Comparison of ENCODE assay signal across 8 cellular contexts in the genomic region with DNA sequence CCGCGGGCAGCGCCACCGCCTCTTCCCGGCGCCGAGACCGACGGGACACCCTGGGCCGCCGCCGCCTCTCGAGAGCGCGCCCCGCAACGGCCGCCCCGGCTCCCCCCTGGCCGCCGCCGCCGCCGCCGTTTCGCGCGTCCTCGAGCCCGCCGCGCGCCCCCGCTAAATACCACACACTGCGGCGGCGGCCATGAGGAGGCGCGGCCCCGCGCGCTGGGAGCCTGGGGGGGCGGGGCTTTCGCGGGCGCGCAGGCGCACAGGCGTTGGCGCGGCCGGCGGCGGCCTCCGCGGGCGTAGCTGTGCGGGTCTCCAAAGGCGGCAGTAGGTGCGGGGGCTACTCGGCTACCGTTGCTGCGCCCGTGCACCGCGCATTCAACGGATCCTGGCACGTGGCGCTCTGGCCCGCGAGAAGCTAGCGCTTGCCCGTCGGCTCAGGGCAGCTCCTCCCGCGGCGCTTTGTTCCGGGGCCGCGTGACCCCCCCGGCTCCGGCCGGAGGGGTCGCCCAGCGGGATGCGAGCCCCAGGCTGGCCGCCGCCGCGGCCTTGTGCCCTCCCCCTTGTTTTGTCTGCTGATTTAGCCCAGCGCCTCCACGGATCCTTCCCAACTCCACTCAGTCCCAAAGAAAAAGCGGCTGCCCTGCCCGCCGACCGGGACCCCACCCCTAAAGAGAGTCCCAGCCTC. TPM values are rescaled to one million over a fixed set of nuclear protein-coding genes. Genes with fewer than 3 reads are reported as not detected.
DNase-seq lines count a peak whose midpoint lies in the region; ATAC-seq and TF ChIP-seq lines count a peak whose summit lies in the region.

A gene with protein sequence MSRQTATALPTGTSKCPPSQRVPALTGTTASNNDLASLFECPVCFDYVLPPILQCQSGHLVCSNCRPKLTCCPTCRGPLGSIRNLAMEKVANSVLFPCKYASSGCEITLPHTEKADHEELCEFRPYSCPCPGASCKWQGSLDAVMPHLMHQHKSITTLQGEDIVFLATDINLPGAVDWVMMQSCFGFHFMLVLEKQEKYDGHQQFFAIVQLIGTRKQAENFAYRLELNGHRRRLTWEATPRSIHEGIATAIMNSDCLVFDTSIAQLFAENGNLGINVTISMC (minus strand): TSS at position 142 of the 682 bp plus-strand sequence. CDS start 22,985 bp downstream, outside the sequence.

- no peaks in the 10 kb centered on the region for H4K20me1 ChIP-seq in OCI-LY1 (ENCODE audit: insufficient read depth, low read length)

- peak within 1 kb of the TSS; percentile 86 to 94 (median 91) for H3K27ac Mint-ChIP-seq in CD4-positive, CD25-positive, alpha-beta regulatory T cell

- peaks cover 17% of the 10 kb centered on the region for H3K4me1 ChIP-seq in CD4-positive, CD25-positive, alpha-beta regulatory T cell (ENCODE audit: control insufficient read depth, insufficient read depth, low read length, poor library complexity, severe bottlenecking)
- H3K4me1 ChIP-seq in OCI-LY1 (ENCODE audit: insufficient read depth, low read length, severe bottlenecking), result peaks cover 20% of the 10 kb centered on the region

- 0 out of 2 replicates have a peak within 1 kb of the TSS, but pooled peaks have one; percentile 36 for H2AFZ ChIP-seq in OCI-LY1 (ENCODE audit: low read length)

- peak; percentile 86 to 87 for ATAC-seq in CD4-positive, CD25-positive, alpha-beta regulatory T cell (ENCODE audit: low read depth in 2 of 2)
- ATAC-seq in GM19372 (IDR thresholded peaks at IDR 0.05; ENCODE audit: low read depth, unreplicated experiment) (peak; percentile 55), HG03520 (IDR thresholded peaks at IDR 0.05; ENCODE audit: unreplicated experiment) (peak; percentile 59)

- TF ChIP-seq CTCF in OCI-LY1 (IDR thresholded peaks at IDR 0.05; ENCODE audit: low read length) (no peak), epithelial cell of esophagus (IDR thresholded peaks at IDR 0.05; ENCODE audit: insufficient read depth, low read depth, low read length, missing control alignments) (no peak)

- peak; percentile 83 to 89 (median 84) for DNase-seq in CD4-positive, CD25-positive, alpha-beta regulatory T cell
- DNase-seq in activated T-cell treated with anti-CD3 and anti-CD28 coated beads for 1 hour (ENCODE audit: low read depth), result peak; percentile 89
- peak; percentile 82 for DNase-seq in epithelial cell of esophagus (ENCODE audit: low read depth)
- peak; percentile 87 for DNase-seq in mucosa of gallbladder (ENCODE audit: low spot score)
- DNase-seq in stimulated activated CD8-positive, alpha-beta memory T cell treated with anti-CD3 and anti-CD28 coated beads, Interleukin-4, amount 100 ng/mL, for 24 hours (ENCODE audit: low read depth), result peak; percentile 81

- H3K27me3 ChIP-seq in CD4-positive, CD25-positive, alpha-beta regulatory T cell (ENCODE audit: control insufficient read depth, insufficient read depth, low read length), result no peaks in the 10 kb centered on the region
- H3K27me3 ChIP-seq in OCI-LY1 (ENCODE audit: insufficient read depth, low read length), result no peaks in the 10 kb centered on the region

- H3K79me2 ChIP-seq in OCI-LY1 (ENCODE audit: insufficient read depth, low read length), result peaks cover 41% of the 10 kb centered on the region

- peak within 1 kb of the TSS; percentile 91 for H3K9ac ChIP-seq in OCI-LY1 (ENCODE audit: low read length)

- H3K4me1 Mint-ChIP-seq in CD4-positive, CD25-positive, alpha-beta regulatory T cell, result peaks cover 13 to 28% (median 21%) of the 10 kb centered on the region in 4 donors

- H3K27me3 Mint-ChIP-seq in CD4-positive, CD25-positive, alpha-beta regulatory T cell, result peaks cover 12% of the 10 kb centered on the region

- no peaks in the 10 kb centered on the region for H3K36me3 ChIP-seq in CD4-positive, CD25-positive, alpha-beta regulatory T cell (ENCODE audit: control insufficient read depth, insufficient read depth, low read length)
- no peaks in the 10 kb centered on the region for H3K36me3 ChIP-seq in OCI-LY1 (ENCODE audit: insufficient read depth, low read length)

- no peaks in the 10 kb centered on the region for H3K9me3 Mint-ChIP-seq in CD4-positive, CD25-positive, alpha-beta regulatory T cell

- peak within 1 kb of the TSS; percentile 88 to 97 (median 92) for H3K4me3 Mint-ChIP-seq in CD4-positive, CD25-positive, alpha-beta regulatory T cell

- no peaks in the 10 kb centered on the region for H3K9me2 ChIP-seq in OCI-LY1 (ENCODE audit: low read depth, low read length)

- H3K27ac ChIP-seq in CD4-positive, CD25-positive, alpha-beta regulatory T cell (ENCODE audit: insufficient read depth, low read length, poor library complexity, severe bottlenecking), result peak within 1 kb of the TSS; percentile 66
- H3K27ac ChIP-seq in OCI-LY1 (ENCODE audit: low read depth, low read length, poor library complexity, severe bottlenecking), result peak within 1 kb of the TSS; percentile 30

- H3K36me3 Mint-ChIP-seq in CD4-positive, CD25-positive, alpha-beta regulatory T cell, result no peaks in the 10 kb centered on the region

- H3F3A ChIP-seq in OCI-LY1 (ENCODE audit: insufficient read depth, low read length), result no peaks in the 10 kb centered on the region

- H3K9me3 ChIP-seq in CD4-positive, CD25-positive, alpha-beta regulatory T cell (ENCODE audit: control insufficient read depth in 2 of 2, low read length in 2 of 2), result no peaks in the 10 kb centered on the region
- no peaks in the 10 kb centered on the region for H3K9me3 ChIP-seq in OCI-LY1 (ENCODE audit: low read length)

- peak within 1 kb of the TSS; percentile 91 for H3K4me2 ChIP-seq in OCI-LY1 (ENCODE audit: low read length)

- H3K4me3 ChIP-seq in CD4-positive, CD25-positive, alpha-beta regulatory T cell (ENCODE audit: low read depth, low read length), result peak within 1 kb of the TSS; percentile 90
- peak within 1 kb of the TSS; percentile 72 for H3K4me3 ChIP-seq in OCI-LY1 (ENCODE audit: low read depth, low read length, poor library complexity, severe bottlenecking)
- H3K4me3 ChIP-seq in epithelial cell of esophagus (ENCODE audit: low read length), result peak within 1 kb of the TSS; percentile 93

RNA-seq across cellular contexts. Expression of the gene that starts here (rescaled TPM):
- 34.0 TPM for total RNA-seq in CD4-positive, CD25-positive, alpha-beta regulatory T cell
- polyA plus RNA-seq in CD4-positive, CD25-positive, alpha-beta regulatory T cell, result 10 to 100 TPM in 2 of 4 donors, 1 to 10 TPM in 2; 6.6 to 15.6 (median 10.6) TPM
- 22.2 TPM for total RNA-seq in mucosa of gallbladder

Comparison
In these comparisons a context has a peak if more than half of its experiments do, and no peak if none do; other contexts are left out.
1. Peak in every context shown above with its lines: DNase-seq, ATAC-seq, H3K4me3 ChIP-seq and H3K27ac ChIP-seq.